In genomic region chr14:58628381-58628780, GRCh38 we compare ENCODE assay signal across 1 cellular context.
TF ChIP-seq lines count a peak whose summit lies in the region.

No MANE protein-coding gene starts in this region.

TF ChIP-seq in GM23338, 12 proteins besides CTCF, POLR2A, EP300 and RAD21 (continued from another document):
- no peak for TF ChIP-seq ZNF462 (CRISPR knock-in tag; IDR thresholded peaks at IDR 0.05)
